Comparison of ENCODE assay signal across 19 cellular contexts in genomic region chr5:76782444-76782843, GRCh38. TPM values are rescaled to one million over a fixed set of nuclear protein-coding genes. Genes with fewer than 3 reads are reported as not detected.
DNase-seq lines count a peak whose midpoint lies in the region; ATAC-seq and TF ChIP-seq lines count a peak whose summit lies in the region.
"Had no signal": no experiment of that assay in that cellular context is flagged by ENCODE, and none has a peak within 500 bp of the region (broad histone marks: within the 10 kb centered on the region; RNA-seq: fewer than 3 reads in every experiment).

No MANE protein-coding gene starts in this region.

- DNase-seq in M059J (ENCODE audit: low read depth) (peak; percentile 23), brain microvascular endothelial cell (peak; percentile 81), iris pigment epithelial cell (ENCODE audit: low read depth) (peak; percentile 69), stromal cell of bone marrow (ENCODE audit: low read depth) (peak; percentile 18), HPDE6-E6E7 (ENCODE audit: extremely low spot score) (no peak)
- DNase-seq: BE2C, EL, H7, HFFc6, NCI-H1105, NCI-H146, NCI-H2029, NCI-H226, NCI-H524, NCI-H82, Right ventricle myocardium superior had no signal

- peak overlapping the region; percentile 75 for H3K27ac ChIP-seq in brain microvascular endothelial cell
- H3K27ac ChIP-seq: KMS-11 had no signal

- TF ChIP-seq CTCF in brain microvascular endothelial cell (IDR thresholded peaks at IDR 0.05; ENCODE audit: low read depth, low read length, missing control alignments) = no peak

- in situ Hi-C loops in brain microvascular endothelial cell (cut with HindIII; ENCODE audit: low pct_ligation_motif_present, low sequenced_read_pairs) = no loop called here

- H3K36me3 ChIP-seq in brain microvascular endothelial cell (replicated peaks) = no peaks in the 10 kb centered on the region
- H3K36me3 ChIP-seq: BE2C had no signal

- ATAC-seq in HG03442 (IDR thresholded peaks at IDR 0.05; ENCODE audit: unreplicated experiment) = no peak
- no peak for ATAC-seq in SK-N-SH treated with all-trans-retinoic acid at 6 μM for 48 hours

- no peak overlapping the region for H3K4me3 ChIP-seq in brain microvascular endothelial cell (ENCODE audit: low read depth, low read length)

- no peaks in the 10 kb centered on the region for H3K27me3 ChIP-seq in brain microvascular endothelial cell (replicated peaks)

TF ChIP-seq in SK-N-SH treated with all-trans-retinoic acid at 6 μM for 48 hours, 23 proteins besides CTCF, POLR2A, EP300 and RAD21:
- TF ChIP-seq OSR1 (CRISPR knock-in tag; IDR thresholded peaks at IDR 0.05) (no peak), PPARA (CRISPR knock-in tag; IDR thresholded peaks at IDR 0.05; ENCODE audit: borderline replicate concordance) (no peak), ZNF70 (CRISPR knock-in tag; IDR thresholded peaks at IDR 0.05) (no peak)

RNA-seq across cellular contexts. Expression of gene F2RL1, which starts 36.4 kb away (rescaled TPM):
- total RNA-seq in M059J (2014; rRNA removed; shearing (Covaris generic)) = 118 and 125 TPM in 2 replicates
